In the genomic region with DNA sequence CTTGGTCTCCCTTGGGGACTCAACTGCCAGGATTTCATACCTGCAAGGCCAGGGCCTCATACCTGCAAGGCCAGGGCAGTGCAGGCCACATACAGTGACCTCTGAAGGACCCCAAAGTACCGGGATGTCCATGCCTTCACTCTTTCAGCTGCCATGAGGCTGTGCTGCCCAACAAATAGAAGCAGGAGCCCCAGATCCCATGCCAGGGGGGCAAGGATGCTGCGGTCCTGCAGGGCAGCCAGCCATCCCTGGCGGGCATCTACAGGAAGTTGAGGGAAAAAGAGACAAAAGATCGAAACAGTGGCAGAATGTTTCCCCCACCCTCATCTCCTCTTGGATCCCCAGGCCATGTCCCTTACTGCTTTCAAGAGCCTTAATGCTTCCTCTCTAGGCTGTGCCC, we compare ENCODE assay signal across 8 cellular contexts. TPM values are rescaled to one million over a fixed set of nuclear protein-coding genes. Genes with fewer than 3 reads are reported as not detected.
DNase-seq lines count a peak whose midpoint lies in the region; ATAC-seq, FAIRE-seq and TF ChIP-seq lines count a peak whose summit lies in the region.

No MANE protein-coding gene starts in this region.

- FAIRE-seq in A549 (lab: Jason Lieb, UNC): no peak

- no peaks in the 10 kb centered on the region for H3K27me3 Mint-ChIP-seq in central memory CD8-positive, alpha-beta T cell

- H3K4me2 ChIP-seq in A549: peak overlapping the region; percentile 88

- peak overlapping the region; percentile 92 for H3K4me3 Mint-ChIP-seq in central memory CD8-positive, alpha-beta T cell

- H3K27ac ChIP-seq in A549 (peak overlapping the region; percentile 90 to 94; a peak in 4 of 6 replicates), HUES64 (ENCODE audit: low read depth, low read length) (no peak overlapping the region), muscle layer of duodenum (ENCODE audit: low read length) (peak overlapping the region; percentile 68)

- CTCF ChIA-PET in A549 (lab: Yijun Ruan, JAX): interaction anchor here (0.6 to 6.9 kb wide), 4 partner anchors 12 to 132 kb away, joined by 3 to 84 read pairs (median 25); no protein-coding TSS in a partner anchor

- H3K9me3 Mint-ChIP-seq in central memory CD8-positive, alpha-beta T cell: no peaks in the 10 kb centered on the region

- TF ChIP-seq RAD21 in A549 (conservative IDR thresholded peaks at IDR 0.05 in 1 of 2, IDR thresholded peaks at IDR 0.05 in 1 of 2): no peak

- no peak for TF ChIP-seq EP300 in A549 (IDR thresholded peaks at IDR 0.05)

- H3K27me3 ChIP-seq in HUES64 (ENCODE audit: insufficient read depth, low read length) (no peaks in the 10 kb centered on the region), muscle layer of duodenum (ENCODE audit: low read depth, low read length) (no peaks in the 10 kb centered on the region)

- peak overlapping the region; percentile 99 for H3K27ac Mint-ChIP-seq in central memory CD8-positive, alpha-beta T cell (ENCODE audit: low read depth)

- peaks cover 15% of the 10 kb centered on the region for H3K36me3 Mint-ChIP-seq in central memory CD8-positive, alpha-beta T cell (ENCODE audit: insufficient read depth)

- WGBS in A549 (ENCODE audit: missing lambda C conversion rate): 51% methylated on average over 4 of the region's 4 CpGs
- 59% methylated on average over 4 of the region's 4 CpGs for WGBS in HUES64

- ATAC-seq in A549 (no peak), GM18870 (IDR thresholded peaks at IDR 0.05; ENCODE audit: unreplicated experiment) (no peak), GM21526 (IDR thresholded peaks at IDR 0.05; ENCODE audit: low FRiP score, unreplicated experiment) (no peak), HG02840 (IDR thresholded peaks at IDR 0.05; ENCODE audit: low FRiP score, unreplicated experiment) (no peak)
- ATAC-seq in central memory CD8-positive, alpha-beta T cell (replicated peaks; ENCODE audit: extremely low read depth, poor library complexity, severe bottlenecking): no peak

- H3K4me3 ChIP-seq in A549 (peak overlapping the region; percentile 56), HUES64 (ENCODE audit: low read length) (peak overlapping the region; percentile 86), muscle layer of duodenum (ENCODE audit: low read depth in 1 of 2, low read length in 2 of 2) (peak overlapping the region; percentile 74 to 91)

- POLR2A ChIA-PET in A549 (lab: Yijun Ruan, JAX): interaction anchor here (1.4 to 1.5 kb wide), 3 partner anchors 27 to 54 kb away, joined by 4 to 7 read pairs (median 6); a partner anchor contains a TSS

- H3K4me1 ChIP-seq in A549 (peaks cover 45% of the 10 kb centered on the region), HUES64 (ENCODE audit: insufficient read depth, low read length) (peaks cover 20% of the 10 kb centered on the region), muscle layer of duodenum (ENCODE audit: control insufficient read depth in 1 of 2, insufficient read depth in 2 of 2, low read length in 2 of 2) (peaks cover 24 to 25% of the 10 kb centered on the region in 2 donors)

- DNase-seq in A549 (ENCODE audit: low read depth in 1 of 2, low spot score in 1 of 2): no peak
- no peak for DNase-seq in central memory CD8-positive, alpha-beta T cell (ENCODE audit: low spot score in 2 of 2)
- no peak for DNase-seq in NCI-H146 (lab: John Stamatoyannopoulos, UW)

- peak overlapping the region; percentile 65; the same call in 1 of the 2 replicates for H3K9ac ChIP-seq in HUES64 (ENCODE audit: low read depth, low read length)

- H3K36me3 ChIP-seq in HUES64 (ENCODE audit: insufficient read depth, low read length): no peaks in the 10 kb centered on the region
- peaks cover 0 to 6% of the 10 kb centered on the region in 2 donors for H3K36me3 ChIP-seq in muscle layer of duodenum (ENCODE audit: control insufficient read depth in 1 of 2, insufficient read depth in 2 of 2, low read length in 2 of 2)

- peaks cover 65% of the 10 kb centered on the region for H3K4me1 Mint-ChIP-seq in central memory CD8-positive, alpha-beta T cell

- TF ChIP-seq POLR2A in A549 (IDR thresholded peaks at IDR 0.05; ENCODE audit: low read length): no peak

- TF ChIP-seq CTCF in A549 (IDR thresholded peaks at IDR 0.05): no peak

- H3K9me3 ChIP-seq in A549 (no peaks in the 10 kb centered on the region), HUES64 (ENCODE audit: insufficient read depth, low read depth, low read length) (no peaks in the 10 kb centered on the region), muscle layer of duodenum (ENCODE audit: control insufficient read depth in 1 of 2, low read length in 2 of 2) (no peaks in the 10 kb centered on the region)

TF ChIP-seq in A549, 52 proteins besides CTCF, POLR2A, EP300 and RAD21 (continues in another document):
- TF ChIP-seq, protein P1, sequence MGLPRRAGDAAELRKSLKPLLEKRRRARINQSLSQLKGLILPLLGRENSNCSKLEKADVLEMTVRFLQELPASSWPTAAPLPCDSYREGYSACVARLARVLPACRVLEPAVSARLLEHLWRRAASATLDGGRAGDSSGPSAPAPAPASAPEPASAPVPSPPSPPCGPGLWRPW (IDR thresholded peaks at IDR 0.05): no peak
- TF ChIP-seq ZFP36 (IDR thresholded peaks at IDR 0.05; ENCODE audit: borderline replicate concordance, partially characterized antibody) (no peak), HOXA7 (CRISPR knock-in tag; IDR thresholded peaks at IDR 0.05) (no peak), TFCP2L1 (CRISPR knock-in tag; IDR thresholded peaks at IDR 0.05) (no peak), FOSL2 (IDR thresholded peaks at IDR 0.05) (no peak), FOSL2 (CRISPR knock-in tag; IDR thresholded peaks at IDR 0.05) (no peak), RFX5 (IDR thresholded peaks at IDR 0.05) (no peak), TP53 (CRISPR knock-in tag; IDR thresholded peaks at IDR 0.05) (no peak), CHD4 (IDR thresholded peaks at IDR 0.05; ENCODE audit: borderline replicate concordance) (no peak), ZSCAN20 (CRISPR knock-in tag; IDR thresholded peaks at IDR 0.05) (no peak), SREBF2 (IDR thresholded peaks at IDR 0.05) (no peak), NFE2L2 (conservative IDR thresholded peaks at IDR 0.05; ENCODE audit: low read length) (no peak)

RNA-seq across cellular contexts. Expression of a gene that starts 0.8 kb away (rescaled TPM):
- polyA plus RNA-seq in A549 (2011; rRNA removed): 11.3 and 12.4 TPM in 2 replicates
- 21.7 and 24.8 TPM in 2 replicates for polyA plus RNA-seq in A549 (2012; cell fraction: cytosol; rRNA removed)
- 22.2 and 23.8 TPM in 2 replicates for polyA plus RNA-seq in A549 (2012; cell fraction: nucleus; rRNA removed)
- polyA plus RNA-seq in A549 (2017; fragmentation: RNase III; extraction: RNeasy Plus Mini Kit Qiagen cat#74134 plus additional on column Dnase treatment): 13.0 to 14.5 TPM (median 13.0 TPM) in 3 replicates
- polyA minus RNA-seq in A549 (2011; rRNA and poly(A)+ RNA removed): 11.7 and 12.7 TPM in 2 replicates
- 32.6 TPM for polyA plus RNA-seq in HUES64 (2013, experiment 1 of 2)
- 39.9 TPM for polyA plus RNA-seq in HUES64 (2013, experiment 2 of 2)

RNA-seq across cellular contexts. Expression of a gene that starts 3.5 kb away (rescaled TPM):
- polyA plus RNA-seq in A549 (2011; rRNA removed) (20.6 and 25.4 TPM in 2 replicates), A549 (2017; fragmentation: RNase III; extraction: RNeasy Plus Mini Kit Qiagen cat#74134 plus additional on column Dnase treatment) (16.2 to 17.7 TPM (median 17.1 TPM) in 3 replicates)
- 16.7 and 21.3 TPM in 2 replicates for polyA plus RNA-seq in A549 (2012; cell fraction: cytosol; rRNA removed)
- 20.2 and 24.1 TPM in 2 replicates for polyA plus RNA-seq in A549 (2012; cell fraction: nucleus; rRNA removed)
- polyA minus RNA-seq in A549 (2011; rRNA and poly(A)+ RNA removed): 19.1 and 22.1 TPM in 2 replicates
- polyA plus RNA-seq in HUES64 (2013, experiment 1 of 2): 26.8 TPM
- polyA plus RNA-seq in HUES64 (2013, experiment 2 of 2): 38.5 TPM

RNA-seq across cellular contexts. Expression of a gene that starts 17.2 kb away (rescaled TPM):
- 31.3 and 31.6 TPM in 2 replicates for polyA plus RNA-seq in A549 (2011; rRNA removed)
- polyA plus RNA-seq in A549 (2012; cell fraction: cytosol; rRNA removed): 37.0 and 37.5 TPM in 2 replicates
- 79.7 and 94.4 TPM in 2 replicates for polyA plus RNA-seq in A549 (2012; cell fraction: nucleus; rRNA removed)
- polyA plus RNA-seq in A549 (2017; fragmentation: RNase III; extraction: RNeasy Plus Mini Kit Qiagen cat#74134 plus additional on column Dnase treatment): 27.7 to 31.6 TPM (median 30.3 TPM) in 3 replicates
- 39.6 and 40.0 TPM in 2 replicates for polyA minus RNA-seq in A549 (2011; rRNA and poly(A)+ RNA removed)
- polyA plus RNA-seq in HUES64 (2013, experiment 1 of 2): 25.9 TPM
- 26.6 TPM for polyA plus RNA-seq in HUES64 (2013, experiment 2 of 2)

RNA-seq across cellular contexts. Expression of a gene that starts 27.1 kb away (rescaled TPM):
- polyA plus RNA-seq in A549 (2011; rRNA removed) (8.2 and 13.3 TPM in 2 replicates), A549 (2017; fragmentation: RNase III; extraction: RNeasy Plus Mini Kit Qiagen cat#74134 plus additional on column Dnase treatment) (14.9 to 21.4 TPM (median 16.5 TPM) in 3 replicates)
- 8.4 and 10.3 TPM in 2 replicates for polyA plus RNA-seq in A549 (2012; cell fraction: cytosol; rRNA removed)
- polyA plus RNA-seq in A549 (2012; cell fraction: nucleus; rRNA removed): 29.8 and 46.1 TPM in 2 replicates
- 18.4 and 19.4 TPM in 2 replicates for polyA minus RNA-seq in A549 (2011; rRNA and poly(A)+ RNA removed)
- polyA plus RNA-seq in HUES64 (2013, experiment 1 of 2): 45.9 TPM
- polyA plus RNA-seq in HUES64 (2013, experiment 2 of 2): 43.7 TPM

RNA-seq across cellular contexts. Expression of a gene that starts 30.2 kb away (rescaled TPM):
- 691 and 782 TPM in 2 replicates for polyA plus RNA-seq in A549 (2011; rRNA removed)
- polyA plus RNA-seq in A549 (2012; cell fraction: cytosol; rRNA removed): 1,345 and 1,480 TPM in 2 replicates
- polyA plus RNA-seq in A549 (2012; cell fraction: nucleus; rRNA removed): 1,395 and 1,872 TPM in 2 replicates
- 1,022 to 1,121 TPM (median 1,044 TPM) in 3 replicates for polyA plus RNA-seq in A549 (2017; fragmentation: RNase III; extraction: RNeasy Plus Mini Kit Qiagen cat#74134 plus additional on column Dnase treatment)
- 802 and 983 TPM in 2 replicates for polyA minus RNA-seq in A549 (2011; rRNA and poly(A)+ RNA removed)
- 1,851 TPM for polyA plus RNA-seq in HUES64 (2013, experiment 1 of 2)
- polyA plus RNA-seq in HUES64 (2013, experiment 2 of 2): 1,975 TPM
